In genomic region chr12:97642906-97643305, GRCh38 we compare ENCODE assay signal across 28 cellular contexts.
"Had no signal": no experiment of that assay in that cellular context is flagged by ENCODE, and none has a peak within 500 bp of the region (broad histone marks: within the 10 kb centered on the region; RNA-seq: fewer than 3 reads in every experiment).

No MANE protein-coding gene starts in this region.

- H3K27me3 ChIP-seq: esophagus muscularis mucosa, foreskin keratinocyte, heart left ventricle, right atrium auricular region, tibial artery, upper lobe of right lung had no signal

- H3K36me3 Mint-ChIP-seq: activated naive CD4-positive, alpha-beta T cell treated with anti-CD3 and anti-CD28 coated beads, Interleukin-2, amount 50 U/mL, for 72 hours; immature natural killer cell; mesothelial cell of epicardium; naive B cell; stimulated activated memory B cell treated with anti-CD40 and anti-IgM and Interleukin-4, amounts not matched to agents 10 μg/mL and 1 μg/mL and 100 μg/mL, for 72 hours had no signal

- H3K36me3 ChIP-seq: esophagus muscularis mucosa, heart left ventricle, right atrium auricular region, tibial artery, upper lobe of right lung had no signal

- DNase-seq: activated CD4-positive, alpha-beta T cell treated with anti-CD3 and anti-CD28 coated beads for 36 hours; activated CD4-positive, CD25-positive, alpha-beta regulatory T cell; activated CD8-positive, alpha-beta T cell treated with anti-CD3 and anti-CD28 coated beads, Interleukin-2, amount 10 ng/mL, durations not matched to agents 7 days and 5 days; activated naive CD4-positive, alpha-beta T cell; activated T-cell treated with anti-CD3 and anti-CD28 coated beads for 4 hours; activated T-cell treated with anti-CD3 and anti-CD28 coated beads, Interleukin-2, amount 50 U/mL, for 72 hours; endodermal cell; foreskin keratinocyte; heart left ventricle; immature natural killer cell; naive B cell; psoas muscle; stimulated activated CD4-positive, alpha-beta T cell treated with anti-CD3 and anti-CD28 coated beads, Interleukin-1b, Interleukin-23, amount 100 ng/mL, for 48 hours; stimulated activated CD4-positive, alpha-beta T cell treated with anti-CD3 and anti-CD28 coated beads, Interleukin-4, amount 100 ng/mL, for 4 hours; stimulated activated CD8-positive, alpha-beta memory T cell treated with anti-CD3 and anti-CD28 coated beads, Interleukin-4, amount 100 ng/mL, for 48 hours; stimulated activated naive CD8-positive, alpha-beta T cell treated with anti-CD3 and anti-CD28 coated beads, Interleukin-15, amount 100 ng/mL, for 72 hours; substantia nigra; tibial artery; upper lobe of right lung had no signal

- H3K4me3 ChIP-seq: esophagus muscularis mucosa, heart left ventricle, psoas muscle, right atrium auricular region, smooth muscle cell, tibial artery, upper lobe of right lung had no signal

- H3K9me3 ChIP-seq: esophagus muscularis mucosa, heart left ventricle, psoas muscle, right atrium auricular region, tibial artery, upper lobe of right lung had no signal

- H3K4me3 Mint-ChIP-seq: activated CD4-positive, alpha-beta T cell treated with anti-CD3 and anti-CD28 coated beads for 36 hours; activated CD8-positive, alpha-beta T cell treated with anti-CD3 and anti-CD28 coated beads, Interleukin-2, amount 10 ng/mL, durations not matched to agents 7 days and 5 days; activated T-cell treated with anti-CD3 and anti-CD28 coated beads, Interleukin-2, amount 50 U/mL, for 72 hours; central memory CD8-positive, alpha-beta T cell; dendritic cell treated with granulocyte-macrophage colony-stimulating factor and Interleukin-4, amounts not matched to agents 40 ng/mL and 50 ng/mL, for 4 days; endodermal cell; immature natural killer cell; mesothelial cell of epicardium; naive B cell; stimulated activated memory B cell treated with anti-CD40 and anti-IgM and Interleukin-4, amounts not matched to agents 10 μg/mL and 1 μg/mL and 100 μg/mL, for 72 hours; stimulated activated naive CD8-positive, alpha-beta T cell treated with anti-CD3 and anti-CD28 coated beads, Interleukin-15, amount 100 ng/mL, for 72 hours had no signal

- H3K4me1 Mint-ChIP-seq: activated CD4-positive, alpha-beta T cell treated with anti-CD3 and anti-CD28 coated beads for 36 hours; central memory CD8-positive, alpha-beta T cell; immature natural killer cell; naive B cell; stimulated activated memory B cell treated with anti-CD40 and anti-IgM and Interleukin-4, amounts not matched to agents 10 μg/mL and 1 μg/mL and 100 μg/mL, for 72 hours; stimulated activated naive CD8-positive, alpha-beta T cell treated with anti-CD3 and anti-CD28 coated beads, Interleukin-15, amount 100 ng/mL, for 72 hours had no signal

- H3K4me1 ChIP-seq: esophagus muscularis mucosa, foreskin keratinocyte, heart left ventricle, parathyroid adenoma, psoas muscle, right atrium auricular region, tibial artery, upper lobe of right lung had no signal

- H3K27ac ChIP-seq: esophagus muscularis mucosa, foreskin keratinocyte, heart left ventricle, parathyroid adenoma, psoas muscle, right atrium auricular region, tibial artery, upper lobe of right lung had no signal

- H3K27ac Mint-ChIP-seq: activated CD4-positive, alpha-beta T cell treated with anti-CD3 and anti-CD28 coated beads for 36 hours; activated CD8-positive, alpha-beta T cell treated with anti-CD3 and anti-CD28 coated beads, Interleukin-2, amount 10 ng/mL, durations not matched to agents 7 days and 5 days; activated naive CD4-positive, alpha-beta T cell treated with anti-CD3 and anti-CD28 coated beads, Interleukin-2, amount 50 U/mL, for 72 hours; activated T-cell treated with anti-CD3 and anti-CD28 coated beads, Interleukin-2, amount 50 U/mL, for 72 hours; dendritic cell treated with granulocyte-macrophage colony-stimulating factor and Interleukin-4, amounts not matched to agents 40 ng/mL and 50 ng/mL, for 4 days; endodermal cell; immature natural killer cell; mesothelial cell of epicardium; naive B cell; stimulated activated memory B cell treated with anti-CD40 and anti-IgM and Interleukin-4, amounts not matched to agents 10 μg/mL and 1 μg/mL and 100 μg/mL, for 72 hours had no signal

- H3K27me3 Mint-ChIP-seq: activated CD4-positive, alpha-beta T cell treated with anti-CD3 and anti-CD28 coated beads for 36 hours; central memory CD8-positive, alpha-beta T cell; dendritic cell treated with granulocyte-macrophage colony-stimulating factor and Interleukin-4, amounts not matched to agents 40 ng/mL and 50 ng/mL, for 4 days; naive B cell; stimulated activated memory B cell treated with anti-CD40 and anti-IgM and Interleukin-4, amounts not matched to agents 10 μg/mL and 1 μg/mL and 100 μg/mL, for 72 hours; stimulated activated naive CD8-positive, alpha-beta T cell treated with anti-CD3 and anti-CD28 coated beads, Interleukin-15, amount 100 ng/mL, for 72 hours had no signal

- H3K9me3 Mint-ChIP-seq: dendritic cell treated with granulocyte-macrophage colony-stimulating factor and Interleukin-4, amounts not matched to agents 40 ng/mL and 50 ng/mL, for 4 days; endodermal cell; stimulated activated memory B cell treated with anti-CD40 and anti-IgM and Interleukin-4, amounts not matched to agents 10 μg/mL and 1 μg/mL and 100 μg/mL, for 72 hours had no signal
